In genomic region chr19:17500447-17501198, GRCh38 we compare ENCODE assay signal across 17 cellular contexts. TPM values are rescaled to one million over a fixed set of nuclear protein-coding genes. Genes with fewer than 3 reads are reported as not detected.
DNase-seq lines count a peak whose midpoint lies in the region; ATAC-seq and TF ChIP-seq lines count a peak whose summit lies in the region.
"Had no signal": no experiment of that assay in that cellular context is flagged by ENCODE, and none has a peak within 500 bp of the region (broad histone marks: within the 10 kb centered on the region; RNA-seq: fewer than 3 reads in every experiment).

No MANE protein-coding gene starts in this region.

- H2BK5ac ChIP-seq in IMR-90 (ENCODE audit: low read depth, low read length, poor library complexity, severe bottlenecking), result no peak overlapping the region

- peak overlapping the region in 4 of 7 donors; percentile 9 to 81 (median 48) for H3K27ac Mint-ChIP-seq in CD14-positive monocyte
- no peak overlapping the region for H3K27ac Mint-ChIP-seq in T-helper 2 cell treated with Interferon-gamma antibody and Interleukin-4, amounts not matched to agents 5 μg/mL and 100 μg/mL, for 36 hours

- H3F3A ChIP-seq in smooth muscle cell (ENCODE audit: low read depth), result peaks cover 8% of the 10 kb centered on the region

- intact Hi-C loops in CD14-positive monocyte (cut with micrococcal nuclease), result no loop called here
- intact Hi-C loops in IMR-90 (cut with micrococcal nuclease), result no loop called here
- intact Hi-C loops in right cardiac atrium (cut with DNase I), result no loop called here

- H3K9ac ChIP-seq in IMR-90 (ENCODE audit: low read depth, low read length), result no peak overlapping the region
- H3K9ac ChIP-seq in smooth muscle cell (ENCODE audit: low read depth), result peak overlapping the region; percentile 71

- H3K4me1 ChIP-seq in IMR-90 (ENCODE audit: control insufficient read depth, insufficient read depth, low read length), result peaks cover 11% of the 10 kb centered on the region
- H3K4me1 ChIP-seq in right cardiac atrium (ENCODE audit: control insufficient read depth, insufficient read depth, low read length), result peaks cover 7% of the 10 kb centered on the region
- H3K4me1 ChIP-seq in smooth muscle cell (ENCODE audit: low read depth), result no peaks in the 10 kb centered on the region

- H2BK20ac ChIP-seq in IMR-90 (ENCODE audit: low read depth, low read length), result no peak overlapping the region

- no peak overlapping the region for H3K18ac ChIP-seq in IMR-90 (ENCODE audit: low read depth, low read length)

- BruUV-seq in IMR-90 (replicated peaks; lab: Mats Ljungman, UMichigan), result no TSS peak

- H2BK120ac ChIP-seq in IMR-90 (ENCODE audit: low read depth, low read length), result no peak overlapping the region

- no peak overlapping the region for H3K4me3 ChIP-seq in IMR-90 (ENCODE audit: insufficient read depth, low read depth, low read length)
- no peak overlapping the region for H3K4me3 ChIP-seq in right cardiac atrium (ENCODE audit: low read length)
- no peak overlapping the region for H3K4me3 ChIP-seq in smooth muscle cell

- H3K79me1 ChIP-seq in IMR-90 (ENCODE audit: low read depth in 1 of 2, low read length in 2 of 2), result peaks cover 12 to 78% of the 10 kb centered on the region in 2 experiments

- peaks cover 0 to 2% (median 0%) of the 10 kb centered on the region in 7 donors for H3K9me3 Mint-ChIP-seq in CD14-positive monocyte
- H3K9me3 Mint-ChIP-seq in T-helper 2 cell treated with Interferon-gamma antibody and Interleukin-4, amounts not matched to agents 5 μg/mL and 100 μg/mL, for 36 hours, result no peaks in the 10 kb centered on the region
- H3K9me3 Mint-ChIP-seq: activated CD4-positive, alpha-beta T cell treated with anti-CD3 and anti-CD28 coated beads, Interleukin-2, amount 10 ng/mL, durations not matched to agents 7 days and 5 days; effector memory CD8-positive, alpha-beta T cell; naive B cell had no signal

- H3K79me2 ChIP-seq in smooth muscle cell (ENCODE audit: low read depth), result peaks cover 33% of the 10 kb centered on the region

- TF ChIP-seq POLR2A in IMR-90 (IDR thresholded peaks at IDR 0.05; ENCODE audit: low read depth, low read length), result no peak

- in situ Hi-C loops in IMR-90 (cut with MboI; ENCODE audit: low sequenced_read_pairs), result no loop called here

- no peaks in the 10 kb centered on the region for H3K9me3 ChIP-seq in IMR-90 (ENCODE audit: control insufficient read depth, insufficient read depth, low read length)
- H3K9me3 ChIP-seq in right cardiac atrium (ENCODE audit: control insufficient read depth, low read length), result no peaks in the 10 kb centered on the region
- H3K9me3 ChIP-seq in smooth muscle cell (replicated peaks; ENCODE audit: low read depth), result no peaks in the 10 kb centered on the region

- H3K9me1 ChIP-seq in IMR-90 (ENCODE audit: insufficient read depth, low read length), result peaks cover 14% of the 10 kb centered on the region

- peaks cover 36 to 64% of the 10 kb centered on the region in 2 donors for H3K36me3 Mint-ChIP-seq in CD14-positive monocyte
- peaks cover 5% of the 10 kb centered on the region for H3K36me3 Mint-ChIP-seq in T-helper 2 cell treated with Interferon-gamma antibody and Interleukin-4, amounts not matched to agents 5 μg/mL and 100 μg/mL, for 36 hours (ENCODE audit: low read depth)
- H3K36me3 Mint-ChIP-seq: activated naive CD8-positive, alpha-beta T cell; naive B cell had no signal

- H4K91ac ChIP-seq in IMR-90 (ENCODE audit: insufficient read depth, low read depth, low read length), result peak overlapping the region; percentile 75; the same call in 1 of the 2 replicates

- no peak overlapping the region for H3K14ac ChIP-seq in IMR-90 (replicated peaks; ENCODE audit: low read depth, low read length)

- H3K4me3 Mint-ChIP-seq in CD14-positive monocyte, result no peak overlapping the region
- H3K4me3 Mint-ChIP-seq in T-helper 2 cell treated with Interferon-gamma antibody and Interleukin-4, amounts not matched to agents 5 μg/mL and 100 μg/mL, for 36 hours, result no peak overlapping the region
- H3K4me3 Mint-ChIP-seq: activated CD4-positive, alpha-beta T cell treated with anti-CD3 and anti-CD28 coated beads, Interleukin-2, amount 10 ng/mL, durations not matched to agents 7 days and 5 days; activated naive CD8-positive, alpha-beta T cell; effector memory CD8-positive, alpha-beta T cell had no signal

- CTCF ChIA-PET in IMR-90 (lab: Yijun Ruan, JAX), result no interaction called here

- H3K27me3 ChIP-seq in IMR-90 (ENCODE audit: control insufficient read depth, insufficient read depth, low read length) (no peaks in the 10 kb centered on the region), right cardiac atrium (ENCODE audit: control insufficient read depth, insufficient read depth) (no peaks in the 10 kb centered on the region), smooth muscle cell (ENCODE audit: low read depth) (no peaks in the 10 kb centered on the region)

- H3K36me3 ChIP-seq in IMR-90 (ENCODE audit: control insufficient read depth, insufficient read depth, low read length) (peaks cover 26% of the 10 kb centered on the region), smooth muscle cell (ENCODE audit: low read depth) (no peaks in the 10 kb centered on the region)

- TF ChIP-seq CTCF in CD14-positive monocyte (IDR thresholded peaks at IDR 0.05) (no peak), IMR-90 (conservative IDR thresholded peaks at IDR 0.05; ENCODE audit: low read depth, low read length) (no peak), smooth muscle cell (IDR thresholded peaks at IDR 0.05; ENCODE audit: borderline replicate concordance, insufficient read depth, poor library complexity, severe bottlenecking) (no peak)

- H4K5ac ChIP-seq in IMR-90 (ENCODE audit: low read depth, low read length), result no peak overlapping the region

- H3K4ac ChIP-seq in IMR-90 (ENCODE audit: low read depth, low read length), result no peak overlapping the region

- 96% methylated on average over 14 of the region's 27 CpGs; no CpG with 5 or more reads in 1 of the 2 experiments for WGBS in IMR-90 (ENCODE audit: extremely low coverage in 2 of 2, insufficient read length in 1 of 2), 2 experiments
- WGBS in right cardiac atrium, result 91% methylated on average over 27 of the region's 27 CpGs
- 98% methylated on average over 25 of the region's 27 CpGs for WGBS in smooth muscle cell (ENCODE audit: low lambda C conversion rate)

- H3K56ac ChIP-seq in IMR-90 (ENCODE audit: extremely low read depth, insufficient read depth, low read length), result no peak overlapping the region

- H3K23ac ChIP-seq in IMR-90 (ENCODE audit: low read depth, low read length), result no peak overlapping the region

- H3K27me3 Mint-ChIP-seq in CD14-positive monocyte (ENCODE audit: low read depth in 3 of 3), result peaks cover 0 to 4% (median 0%) of the 10 kb centered on the region in 3 donors
- H3K27me3 Mint-ChIP-seq in T-helper 2 cell treated with Interferon-gamma antibody and Interleukin-4, amounts not matched to agents 5 μg/mL and 100 μg/mL, for 36 hours (ENCODE audit: low read depth), result no peaks in the 10 kb centered on the region
- H3K27me3 Mint-ChIP-seq: activated CD4-positive, alpha-beta T cell treated with anti-CD3 and anti-CD28 coated beads, Interleukin-2, amount 10 ng/mL, durations not matched to agents 7 days and 5 days; activated naive CD8-positive, alpha-beta T cell; effector memory CD8-positive, alpha-beta T cell; naive B cell had no signal

- H2BK15ac ChIP-seq in IMR-90 (ENCODE audit: low read depth, low read length), result no peak overlapping the region

- H4K8ac ChIP-seq in IMR-90 (ENCODE audit: low read depth in 2 of 2, low read length in 2 of 2), result peak overlapping the region; percentile 89 to 95; a peak in 2 of 4 replicates

- H3K4me2 ChIP-seq in IMR-90 (ENCODE audit: low read depth, low read length) (no peak overlapping the region), smooth muscle cell (peak overlapping the region; percentile 80)

- peak overlapping the region; percentile 81 for H2AK9ac ChIP-seq in IMR-90 (replicated peaks; ENCODE audit: low read depth, low read length, poor library complexity)

- dilution Hi-C loops in IMR-90 (cut with HindIII; ENCODE audit: low sequenced_read_pairs, unreplicated experiment), result no loop called here

- H3K4me1 Mint-ChIP-seq in CD14-positive monocyte, result peaks cover 54% of the 10 kb centered on the region
- peaks cover 7% of the 10 kb centered on the region for H3K4me1 Mint-ChIP-seq in T-helper 2 cell treated with Interferon-gamma antibody and Interleukin-4, amounts not matched to agents 5 μg/mL and 100 μg/mL, for 36 hours (ENCODE audit: low read depth)

- TF ChIP-seq RAD21 in IMR-90 (IDR thresholded peaks at IDR 0.05; ENCODE audit: low read length), result no peak

- H3K27ac ChIP-seq in IMR-90 (ENCODE audit: insufficient read depth, low read length), result no peak overlapping the region; the same call in 1 of the 2 replicates
- H3K27ac ChIP-seq in right cardiac atrium (ENCODE audit: low read length), result peak overlapping the region; percentile 65
- H3K27ac ChIP-seq in smooth muscle cell (ENCODE audit: low read depth), result peak overlapping the region; percentile 93

- no peak for ATAC-seq in IMR-90 (ENCODE audit: low read depth)
- ATAC-seq in right cardiac atrium, result no peak
- ATAC-seq: effector memory CD8-positive, alpha-beta T cell; Panc1 had no signal

- H4K20me1 ChIP-seq in IMR-90 (ENCODE audit: insufficient read depth, low read length) (peaks cover 29% of the 10 kb centered on the region), smooth muscle cell (ENCODE audit: low read depth) (peaks cover 34% of the 10 kb centered on the region)

- no peak overlapping the region; the same call in 1 of the 2 replicates for H2AK5ac ChIP-seq in IMR-90 (ENCODE audit: low read depth, low read length)

- POLR2A ChIA-PET in IMR-90 (lab: Charles Lee; ENCODE audit: unreplicated experiment), result no interaction called here

- no peak for DNase-seq in CD14-positive monocyte (ENCODE audit: low spot score)
- no peak for DNase-seq in IMR-90
- peak in 2 of 3 donors; percentile 42 to 63 for DNase-seq in right cardiac atrium
- no peak for DNase-seq in smooth muscle cell (lab: John Stamatoyannopoulos, UW; ENCODE audit: unreplicated experiment)
- DNase-seq in T-helper 2 cell treated with Interferon-gamma antibody and Interleukin-4, amounts not matched to agents 5 μg/mL and 100 μg/mL, for 36 hours (ENCODE audit: low spot score), result no peak
- no peak for DNase-seq in DMS53 treated with DMSO at 0.1 percent for 48 hours (lab: John Stamatoyannopoulos, UW; ENCODE audit: unreplicated experiment)
- DNase-seq in cerebellar nuclear complex (lab: John Stamatoyannopoulos, UW), result no peak
- no peak for DNase-seq in NCI-H187 (lab: John Stamatoyannopoulos, UW)
- DNase-seq: activated CD4-positive, alpha-beta T cell treated with anti-CD3 and anti-CD28 coated beads, Interleukin-2, amount 10 ng/mL, durations not matched to agents 7 days and 5 days; activated T-cell treated with anti-CD3 and anti-CD28 coated beads, Interleukin-2, amount 50 U/mL, for 1 hour; effector memory CD8-positive, alpha-beta T cell; naive B cell had no signal

- no peak overlapping the region for H2AFZ ChIP-seq in IMR-90 (replicated peaks; ENCODE audit: low read length, poor library complexity)
- H2AFZ ChIP-seq in smooth muscle cell (ENCODE audit: low read depth), result no peak overlapping the region

RNA-seq across cellular contexts. Expression of gene PGLS, which starts 10.8 kb away (rescaled TPM):
- polyA plus RNA-seq in CD14-positive monocyte (100 to 1,000 TPM; 141 to 158 TPM), IMR-90 (2012; rRNA removed) (74.3 and 92.0 TPM in 2 replicates), right cardiac atrium (33.4 TPM), smooth muscle cell (77.1 and 92.4 TPM in 2 replicates)
- total RNA-seq in IMR-90 (2012; rRNA removed) (33.9 and 37.2 TPM in 2 replicates), right cardiac atrium (10 to 100 TPM; 28.1 to 32.3 (median 30.1) TPM), smooth muscle cell (47.1 and 57.1 TPM in 2 replicates)
- 161 and 165 TPM in 2 replicates for polyA plus RNA-seq in IMR-90 (2012; cell fraction: cytosol; rRNA removed)
- 71.3 and 138 TPM in 2 replicates for polyA plus RNA-seq in IMR-90 (2012; cell fraction: nucleus; rRNA removed; ENCODE audit: low replicate concordance)

RNA-seq across cellular contexts. Expression of gene SLC27A1, which starts 30.3 kb away (rescaled TPM):
- polyA plus RNA-seq in CD14-positive monocyte, result 10 to 100 TPM; 27.1 to 27.6 TPM
- total RNA-seq in IMR-90 (2012; rRNA removed), result 4.8 and 5.6 TPM in 2 replicates
- 12.9 and 15.6 TPM in 2 replicates for polyA plus RNA-seq in IMR-90 (2012; rRNA removed)
- polyA plus RNA-seq in IMR-90 (2012; cell fraction: cytosol; rRNA removed), result 11.1 and 18.4 TPM in 2 replicates
- polyA plus RNA-seq in IMR-90 (2012; cell fraction: nucleus; rRNA removed; ENCODE audit: low replicate concordance), result 37.7 and 82.2 TPM in 2 replicates
- total RNA-seq in right cardiac atrium, result 10 to 100 TPM; 28.2 to 63.6 (median 42.9) TPM
- polyA plus RNA-seq in right cardiac atrium, result 36.8 TPM
- total RNA-seq in smooth muscle cell, result 6.8 and 9.7 TPM in 2 replicates
- polyA plus RNA-seq in smooth muscle cell, result 11.5 and 11.6 TPM in 2 replicates

RNA-seq across cellular contexts. Expression of gene NXNL1, which starts 39.9 kb away (rescaled TPM):
- polyA plus RNA-seq in CD14-positive monocyte, result not detected
- not detected in 2 replicates for total RNA-seq in IMR-90 (2012; rRNA removed)
- not detected in 2 replicates for polyA plus RNA-seq in IMR-90 (2012; rRNA removed)
- not detected in 2 replicates for polyA plus RNA-seq in IMR-90 (2012; cell fraction: cytosol; rRNA removed)
- not detected in 2 replicates for polyA plus RNA-seq in IMR-90 (2012; cell fraction: nucleus; rRNA removed; ENCODE audit: low replicate concordance)
- under 1 TPM in 2 of 4 donors, not detected in 2; 0.29 to 0.45 TPM for total RNA-seq in right cardiac atrium
- 0.63 TPM for polyA plus RNA-seq in right cardiac atrium
- total RNA-seq in smooth muscle cell, result 0.45 TPM in 1 of 2 replicates, not detected in the other
- polyA plus RNA-seq in smooth muscle cell, result not detected in 2 replicates
- total RNA-seq: activated CD4-positive, alpha-beta T cell treated with anti-CD3 and anti-CD28 coated beads, Interleukin-2, amount 10 ng/mL, durations not matched to agents 7 days and 5 days; bronchial epithelial cell; left lobe of liver; posterior vena cava had no signal

RNA-seq across cellular contexts. Expression of gene TMEM221, which starts 52.2 kb away (rescaled TPM):
- not detected for polyA plus RNA-seq in CD14-positive monocyte
- not detected in 2 replicates for total RNA-seq in IMR-90 (2012; rRNA removed)
- polyA plus RNA-seq in IMR-90 (2012; rRNA removed), result 0.06 and 0.12 TPM in 2 replicates
- 0.08 and 0.11 TPM in 2 replicates for polyA plus RNA-seq in IMR-90 (2012; cell fraction: cytosol; rRNA removed)
- polyA plus RNA-seq in IMR-90 (2012; cell fraction: nucleus; rRNA removed; ENCODE audit: low replicate concordance), result 0.04 and 0.11 TPM in 2 replicates
- under 1 TPM in 3 of 4 donors, not detected in 1; 0.22 to 0.42 (median 0.34) TPM for total RNA-seq in right cardiac atrium
- polyA plus RNA-seq in right cardiac atrium, result 0.43 TPM
- 0.31 and 1.5 TPM in 2 replicates for total RNA-seq in smooth muscle cell
- 0.63 and 1.5 TPM in 2 replicates for polyA plus RNA-seq in smooth muscle cell
- total RNA-seq: activated CD4-positive, alpha-beta T cell treated with anti-CD3 and anti-CD28 coated beads, Interleukin-2, amount 10 ng/mL, durations not matched to agents 7 days and 5 days; bronchial epithelial cell had no signal

RNA-seq across cellular contexts. Expression of gene COLGALT1, which starts 54.8 kb away (rescaled TPM):
- polyA plus RNA-seq in CD14-positive monocyte, result 10 to 100 TPM; 66.8 to 68.8 TPM
- 74.2 and 77.1 TPM in 2 replicates for total RNA-seq in IMR-90 (2012; rRNA removed)
- polyA plus RNA-seq in IMR-90 (2012; rRNA removed), result 117 and 124 TPM in 2 replicates
- 127 and 204 TPM in 2 replicates for polyA plus RNA-seq in IMR-90 (2012; cell fraction: cytosol; rRNA removed)
- 103 and 152 TPM in 2 replicates for polyA plus RNA-seq in IMR-90 (2012; cell fraction: nucleus; rRNA removed; ENCODE audit: low replicate concordance)
- total RNA-seq in right cardiac atrium, result 10 to 100 TPM; 25.1 to 36.3 (median 35.1) TPM
- 19.0 TPM for polyA plus RNA-seq in right cardiac atrium
- 126 and 129 TPM in 2 replicates for total RNA-seq in smooth muscle cell
- polyA plus RNA-seq in smooth muscle cell, result 124 and 151 TPM in 2 replicates

Comparison
In these comparisons a context has a peak if more than half of its experiments do, and no peak if none do; other contexts are left out.
1. DNase-seq: peak in right cardiac atrium (2 of 3); none in CD14-positive monocyte (single experiment), IMR-90 (single experiment), smooth muscle cell (single experiment), T-helper 2 cell treated with Interferon-gamma antibody and Interleukin-4, amounts not matched to agents 5 μg/mL and 100 μg/mL, for 36 hours (single experiment), DMS53 treated with DMSO at 0.1 percent for 48 hours (single experiment), cerebellar nuclear complex (0 of 2) and NCI-H187 (0 of 2).